ENCODE assay signal across 1 cellular context in the genomic region with DNA sequence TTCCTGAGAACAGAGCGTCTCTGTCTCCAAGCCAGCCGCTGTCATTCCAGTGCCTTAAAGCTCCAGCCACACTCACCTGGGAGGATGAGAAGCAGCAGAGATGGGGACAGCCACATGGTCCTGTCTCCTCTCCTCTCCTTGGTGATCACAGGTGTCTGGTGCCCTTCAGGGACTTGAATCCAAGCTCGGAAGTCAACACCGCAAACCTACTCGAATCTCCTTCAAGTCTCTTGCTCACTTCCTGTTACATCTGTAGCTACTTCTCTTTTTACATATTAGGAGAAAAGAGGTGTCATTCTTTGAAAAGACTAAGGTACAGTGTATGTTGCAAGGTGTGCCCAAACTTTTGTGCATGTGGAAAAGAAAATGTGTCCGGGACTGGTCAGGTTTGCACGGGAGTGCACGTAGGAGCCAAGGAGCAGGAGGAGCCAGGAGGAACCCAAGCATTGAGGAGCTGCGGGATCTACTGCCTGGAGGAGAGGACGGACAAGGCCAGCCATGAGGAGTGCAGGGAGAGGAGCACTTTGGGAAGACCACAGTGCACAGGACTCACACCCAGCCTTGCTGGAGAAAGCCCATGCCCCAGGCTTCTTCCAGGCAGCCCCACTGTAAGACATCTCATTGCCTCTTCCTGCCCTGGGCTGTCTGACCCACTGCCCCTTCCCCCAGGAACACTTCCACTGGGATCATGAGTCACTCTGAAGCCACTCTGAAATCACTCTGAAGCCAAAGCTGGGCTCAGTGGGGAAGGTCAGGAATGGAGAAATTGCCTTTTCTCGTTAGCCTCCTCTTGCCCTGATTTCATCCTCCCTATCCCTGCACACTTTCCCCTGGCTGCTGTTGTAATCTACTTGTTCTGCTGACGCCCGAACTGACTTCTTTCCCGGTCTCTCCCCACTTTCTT.
TF ChIP-seq lines count a peak whose summit lies in the region.

A gene (minus strand): TSS at position 197 of the 904 bp plus-strand sequence. CDS start 81 bp downstream, at position 116.

TF ChIP-seq in HepG2, 621 proteins besides CTCF, POLR2A, EP300 and RAD21 (continued from another document):
- TF ChIP-seq, protein P1, sequence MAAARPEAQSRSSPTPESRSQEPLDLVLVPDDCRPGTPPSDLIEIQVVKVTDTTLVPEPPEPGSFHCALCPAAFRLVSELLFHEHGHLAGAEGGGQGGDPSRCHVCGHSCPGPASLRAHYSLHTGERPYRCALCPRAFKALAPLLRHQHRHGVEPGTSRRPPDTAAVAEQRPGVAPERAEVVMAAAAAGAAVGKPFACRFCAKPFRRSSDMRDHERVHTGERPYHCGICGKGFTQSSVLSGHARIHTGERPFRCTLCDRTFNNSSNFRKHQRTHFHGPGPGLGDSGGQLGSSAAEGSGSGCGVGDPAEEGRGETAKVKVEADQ (CRISPR knock-in tag; IDR thresholded peaks at IDR 0.05; ENCODE audit: borderline replicate concordance): no peak
- TF ChIP-seq ELF3 (CRISPR knock-in tag; IDR thresholded peaks at IDR 0.05): no peak
